In genomic region chr12:105329926-105330282, GRCh38 we compare ENCODE assay signal across 1 cellular context.
TF ChIP-seq lines count a peak whose summit lies in the region.

No MANE protein-coding gene starts in this region.

TF ChIP-seq in K562, 482 proteins besides CTCF, POLR2A, EP300 and RAD21 (continued from another document):
- TF ChIP-seq STAT6 (CRISPR knock-in tag; IDR thresholded peaks at IDR 0.05) = no peak
- TF ChIP-seq CBFA2T2 (conservative IDR thresholded peaks at IDR 0.05) = no peak
- TF ChIP-seq SMARCB1 (IDR thresholded peaks at IDR 0.05; ENCODE audit: insufficient read length, low read depth) = no peak
- TF ChIP-seq ZNF274 (IDR thresholded peaks at IDR 0.05; ENCODE audit: borderline replicate concordance, low read depth, low read length) = no peak
- no peak for TF ChIP-seq SRSF9 (IDR thresholded peaks at IDR 0.05; ENCODE audit: borderline replicate concordance, low read depth, low read length)
- no peak for TF ChIP-seq ZNF407 (IDR thresholded peaks at IDR 0.05; ENCODE audit: low read depth)
- no peak for TF ChIP-seq PHTF2 (CRISPR knock-in tag; IDR thresholded peaks at IDR 0.05)
- TF ChIP-seq MYBL2 (IDR thresholded peaks at IDR 0.05; ENCODE audit: low read depth) = no peak
- TF ChIP-seq MYBL2 (CRISPR knock-in tag; IDR thresholded peaks at IDR 0.05; ENCODE audit: borderline replicate concordance) = no peak
